In the genomic region with DNA sequence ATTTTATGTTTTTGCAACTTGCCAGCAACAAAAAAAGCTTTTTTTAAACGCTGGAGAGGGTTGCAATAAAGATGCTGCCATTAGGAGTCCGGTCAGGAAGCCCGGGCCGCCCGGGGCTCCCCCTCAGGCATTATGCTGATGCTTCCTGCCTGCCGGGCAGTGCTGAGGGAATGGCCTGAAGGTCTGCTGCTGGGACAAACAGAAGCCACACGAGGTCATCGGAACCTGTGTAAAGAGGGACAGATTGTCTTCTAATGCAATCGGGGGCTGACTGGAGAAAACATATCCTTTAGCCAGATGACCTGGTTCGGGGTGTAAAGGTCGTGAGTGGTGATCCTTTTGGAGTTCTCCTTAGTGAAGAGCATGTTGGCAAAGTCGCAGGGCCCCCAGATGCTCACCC, we compare ENCODE assay signal across 1 cellular context.
TF ChIP-seq lines count a peak whose summit lies in the region.

No MANE protein-coding gene starts in this region.

TF ChIP-seq in SK-N-SH, 30 proteins besides CTCF, POLR2A, EP300 and RAD21 (continued from another document):
- TF ChIP-seq, protein P1, sequence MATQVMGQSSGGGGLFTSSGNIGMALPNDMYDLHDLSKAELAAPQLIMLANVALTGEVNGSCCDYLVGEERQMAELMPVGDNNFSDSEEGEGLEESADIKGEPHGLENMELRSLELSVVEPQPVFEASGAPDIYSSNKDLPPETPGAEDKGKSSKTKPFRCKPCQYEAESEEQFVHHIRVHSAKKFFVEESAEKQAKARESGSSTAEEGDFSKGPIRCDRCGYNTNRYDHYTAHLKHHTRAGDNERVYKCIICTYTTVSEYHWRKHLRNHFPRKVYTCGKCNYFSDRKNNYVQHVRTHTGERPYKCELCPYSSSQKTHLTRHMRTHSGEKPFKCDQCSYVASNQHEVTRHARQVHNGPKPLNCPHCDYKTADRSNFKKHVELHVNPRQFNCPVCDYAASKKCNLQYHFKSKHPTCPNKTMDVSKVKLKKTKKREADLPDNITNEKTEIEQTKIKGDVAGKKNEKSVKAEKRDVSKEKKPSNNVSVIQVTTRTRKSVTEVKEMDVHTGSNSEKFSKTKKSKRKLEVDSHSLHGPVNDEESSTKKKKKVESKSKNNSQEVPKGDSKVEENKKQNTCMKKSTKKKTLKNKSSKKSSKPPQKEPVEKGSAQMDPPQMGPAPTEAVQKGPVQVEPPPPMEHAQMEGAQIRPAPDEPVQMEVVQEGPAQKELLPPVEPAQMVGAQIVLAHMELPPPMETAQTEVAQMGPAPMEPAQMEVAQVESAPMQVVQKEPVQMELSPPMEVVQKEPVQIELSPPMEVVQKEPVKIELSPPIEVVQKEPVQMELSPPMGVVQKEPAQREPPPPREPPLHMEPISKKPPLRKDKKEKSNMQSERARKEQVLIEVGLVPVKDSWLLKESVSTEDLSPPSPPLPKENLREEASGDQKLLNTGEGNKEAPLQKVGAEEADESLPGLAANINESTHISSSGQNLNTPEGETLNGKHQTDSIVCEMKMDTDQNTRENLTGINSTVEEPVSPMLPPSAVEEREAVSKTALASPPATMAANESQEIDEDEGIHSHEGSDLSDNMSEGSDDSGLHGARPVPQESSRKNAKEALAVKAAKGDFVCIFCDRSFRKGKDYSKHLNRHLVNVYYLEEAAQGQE (IDR thresholded peaks at IDR 0.05; ENCODE audit: low read depth, low read length) = no peak
- no peak for TF ChIP-seq RFX5 (IDR thresholded peaks at IDR 0.05; ENCODE audit: low read length)
- TF ChIP-seq, protein P2, sequence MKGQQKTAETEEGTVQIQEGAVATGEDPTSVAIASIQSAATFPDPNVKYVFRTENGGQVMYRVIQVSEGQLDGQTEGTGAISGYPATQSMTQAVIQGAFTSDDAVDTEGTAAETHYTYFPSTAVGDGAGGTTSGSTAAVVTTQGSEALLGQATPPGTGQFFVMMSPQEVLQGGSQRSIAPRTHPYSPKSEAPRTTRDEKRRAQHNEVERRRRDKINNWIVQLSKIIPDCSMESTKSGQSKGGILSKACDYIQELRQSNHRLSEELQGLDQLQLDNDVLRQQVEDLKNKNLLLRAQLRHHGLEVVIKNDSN (IDR thresholded peaks at IDR 0.05; ENCODE audit: borderline replicate concordance, low read depth) = no peak
- TF ChIP-seq GATA2 (CRISPR knock-in tag; IDR thresholded peaks at IDR 0.05) = no peak
TF ChIP-seq in SK-N-SH: peak in this region for 0.
